Comparison of ENCODE assay signal across 17 cellular contexts in genomic region chr19:12726988-12727316, GRCh38. TPM values are rescaled to one million over a fixed set of nuclear protein-coding genes. Genes with fewer than 3 reads are reported as not detected.
"Had no signal": no experiment of that assay in that cellular context is flagged by ENCODE, and none has a peak within 500 bp of the region (broad histone marks: within the 10 kb centered on the region; RNA-seq: fewer than 3 reads in every experiment).

No MANE protein-coding gene starts in this region.

- H3K9me3 ChIP-seq: gastrocnemius medialis, left ventricle myocardium inferior, sigmoid colon had no signal

- H3K4me3 ChIP-seq: gastrocnemius medialis, left ventricle myocardium inferior, sigmoid colon had no signal

- H3K27ac ChIP-seq: gastrocnemius medialis, left ventricle myocardium inferior, sigmoid colon had no signal

- ATAC-seq: activated naive CD4-positive, alpha-beta T cell treated with anti-CD3 and anti-CD28 coated beads, Interleukin-2, amount 50 U/mL, for 72 hours; gastrocnemius medialis had no signal

- H3K9me3 Mint-ChIP-seq: activated naive CD4-positive, alpha-beta T cell treated with anti-CD3 and anti-CD28 coated beads, Interleukin-2, amount 50 U/mL, for 72 hours had no signal

- DNase-seq: activated CD4-positive, alpha-beta T cell treated with anti-CD3 and anti-CD28 coated beads for 4 hours; activated CD8-positive, alpha-beta memory T cell treated with anti-CD3 and anti-CD28 coated beads for 24 hours; activated effector memory CD4-positive, alpha-beta T cell treated with Interleukin-2 at 50 U/mL for 16 hours; activated T-cell treated with anti-CD3 and anti-CD28 coated beads for 4 hours; aorta; gastrocnemius medialis; kidney; left ventricle myocardium inferior; mesenchymal stem cell; sigmoid colon; stimulated activated CD4-positive, alpha-beta T cell treated with anti-CD3 and anti-CD28 coated beads, Interleukin-2, amount 100 ng/mL, for 24 hours; stimulated activated naive CD4-positive, alpha-beta T cell treated with Interleukin-2 at 50 U/mL for 16 hours; T-helper 9 cell had no signal

RNA-seq across cellular contexts. Expression of gene BEST2, which starts 24.6 kb away (rescaled TPM):
- total RNA-seq: activated naive CD4-positive, alpha-beta T cell treated with anti-CD3 and anti-CD28 coated beads, Interleukin-2, amount 50 U/mL, for 72 hours; aorta; bronchial epithelial cell; kidney; left ventricle myocardium inferior; osteocyte; pulmonary artery endothelial cell had no signal
